In the genomic region with DNA sequence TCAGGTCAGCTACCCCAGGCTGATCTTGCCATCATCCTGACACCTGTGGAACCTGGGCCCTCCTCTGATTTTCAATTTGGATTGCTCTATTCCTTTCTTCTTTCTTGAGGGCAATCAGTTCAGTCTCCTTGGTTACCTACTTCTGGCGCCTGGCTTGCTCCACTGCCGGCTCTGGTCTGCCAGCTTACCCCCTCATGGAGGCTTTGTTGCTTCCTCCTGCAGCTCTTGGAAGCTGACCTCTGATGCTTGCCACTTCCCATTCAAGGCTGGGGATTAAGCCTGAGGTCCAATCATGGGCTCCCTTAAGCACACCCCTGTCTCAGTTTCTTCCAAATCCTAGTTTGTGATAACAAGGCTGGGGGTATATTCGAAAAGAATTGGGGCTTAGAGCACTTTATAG, we compare ENCODE assay signal across 25 cellular contexts. TPM values are rescaled to one million over a fixed set of nuclear protein-coding genes. Genes with fewer than 3 reads are reported as not detected.
DNase-seq lines count a peak whose midpoint lies in the region; ATAC-seq and TF ChIP-seq lines count a peak whose summit lies in the region.
"Had no signal": no experiment of that assay in that cellular context is flagged by ENCODE, and none has a peak within 500 bp of the region (broad histone marks: within the 10 kb centered on the region; RNA-seq: fewer than 3 reads in every experiment).

No MANE protein-coding gene starts in this region.

- H3K9me3 ChIP-seq in mammary epithelial cell (replicated peaks; ENCODE audit: insufficient read depth, low read length) (no peaks in the 10 kb centered on the region), breast epithelium (no peaks in the 10 kb centered on the region), mucosa of descending colon (no peaks in the 10 kb centered on the region), stomach (no peaks in the 10 kb centered on the region), body of pancreas (no peaks in the 10 kb centered on the region)
- H3K9me3 ChIP-seq: BLaER1 treated with 17β-estradiol and CSF1 and Interleukin-3, amounts not matched to agents 10 nM and 100 nM; Caco-2; Peyer's patch had no signal

- H3K9ac ChIP-seq in mammary epithelial cell (ENCODE audit: insufficient read depth, low read length), result no peak overlapping the region
- H3K9ac ChIP-seq: BLaER1 treated with 17β-estradiol and CSF1 and Interleukin-3, amounts not matched to agents 10 nM and 100 nM; KMS-11 had no signal

- peaks cover 82% of the 10 kb centered on the region for H3K79me2 ChIP-seq in mammary epithelial cell (ENCODE audit: insufficient read depth, low read length)

- intact Hi-C loops in mammary epithelial cell (cut with micrococcal nuclease) (no loop called here), breast epithelium (cut with DNase I; ENCODE audit: low total_unique reads) (no loop called here), mucosa of descending colon (cut with DNase I, micrococcal nuclease) (no loop called here), stomach (cut with DNase I; ENCODE audit: low total_unique reads) (no loop called here), body of pancreas (cut with DNase I) (no loop called here)

- TF ChIP-seq CTCF in mammary epithelial cell (conservative IDR thresholded peaks at IDR 0.05 in 1 of 2, IDR thresholded peaks at IDR 0.05 in 1 of 2; ENCODE audit: extremely low read depth in 1 of 2, insufficient read depth in 1 of 2, low read depth in 1 of 2, low read length in 2 of 2) (no peak), breast epithelium (IDR thresholded peaks at IDR 0.05) (no peak), mucosa of descending colon (IDR thresholded peaks at IDR 0.05) (no peak), stomach (IDR thresholded peaks at IDR 0.05) (no peak), body of pancreas (IDR thresholded peaks at IDR 0.05) (no peak)

- H3K27ac ChIP-seq in mammary epithelial cell (ENCODE audit: insufficient read depth, low read depth, low read length), result peak overlapping the region; percentile 18
- no peak overlapping the region for H3K27ac ChIP-seq in breast epithelium
- no peak overlapping the region for H3K27ac ChIP-seq in stomach
- no peak overlapping the region for H3K27ac ChIP-seq in body of pancreas
- H3K27ac ChIP-seq: 22Rv1; BLaER1 treated with 17β-estradiol and CSF1 and Interleukin-3, amounts not matched to agents 10 nM and 100 nM; KMS-11 had no signal

- H3K27me3 ChIP-seq in mammary epithelial cell (ENCODE audit: insufficient read depth, low read length), result no peaks in the 10 kb centered on the region
- no peaks in the 10 kb centered on the region for H3K27me3 ChIP-seq in breast epithelium
- H3K27me3 ChIP-seq in stomach, result no peaks in the 10 kb centered on the region
- H3K27me3 ChIP-seq in body of pancreas, result peaks cover 0 to 2% of the 10 kb centered on the region in 2 donors
- H3K27me3 ChIP-seq: Peyer's patch had no signal

- H3K4me2 ChIP-seq in mammary epithelial cell (ENCODE audit: insufficient read depth, low read depth, low read length), result peak overlapping the region; percentile 53
- H3K4me2 ChIP-seq: BLaER1 treated with 17β-estradiol and CSF1 and Interleukin-3, amounts not matched to agents 10 nM and 100 nM; KMS-11 had no signal

- ATAC-seq in mucosa of descending colon (peak; percentile 11), body of pancreas (no peak)
- ATAC-seq: GM12878, Right ventricle myocardium inferior had no signal

- no peak overlapping the region for H3K4me3 ChIP-seq in mammary epithelial cell (replicated peaks in 1 of 3; ENCODE audit: insufficient read depth in 1 of 3, low read depth in 2 of 3, low read length in 3 of 3)
- no peak overlapping the region for H3K4me3 ChIP-seq in breast epithelium
- no peak overlapping the region for H3K4me3 ChIP-seq in mucosa of descending colon
- no peak overlapping the region for H3K4me3 ChIP-seq in stomach
- no peak overlapping the region for H3K4me3 ChIP-seq in body of pancreas
- H3K4me3 ChIP-seq: BLaER1 treated with 17β-estradiol and CSF1 and Interleukin-3, amounts not matched to agents 10 nM and 100 nM; GM12878; Peyer's patch had no signal

- TF ChIP-seq EP300 in stomach (IDR thresholded peaks at IDR 0.05), result no peak

- BruUV-seq in mammary epithelial cell (replicated peaks; lab: Mats Ljungman, UMichigan), result no TSS peak

- CTCF ChIA-PET in mammary epithelial cell (lab: Charles Lee; ENCODE audit: low non-redundant PET), result interaction anchor here (0.5 kb wide), 1 partner anchor 849 kb away, joined by 4 read pairs; no protein-coding TSS in a partner anchor

- H2AFZ ChIP-seq in mammary epithelial cell (ENCODE audit: low read depth, low read length), result no peak overlapping the region

- in situ Hi-C loops in mammary epithelial cell (cut with MboI; ENCODE audit: low sequenced_read_pairs in 2 of 2), result no loop called here

- DNase-seq in mammary epithelial cell (no peak), breast epithelium (ENCODE audit: low spot score in 2 of 2) (no peak), ecto neural progenitor cell (ENCODE audit: low spot score) (peak; percentile 55), mucosa of descending colon (no peak), NCI-H510A (lab: John Stamatoyannopoulos, UW) (no peak), stomach (no peak), retina (no peak), body of pancreas (no peak)
- DNase-seq: ACHN; Caco-2; CD4-positive, alpha-beta memory T cell; DND-41; NCI-H1092 treated with DMSO at 0.1 percent for 48 hours; NCI-H146; NCI-H2029; NCI-H2227 treated with DMSO at 0.1 percent for 48 hours; NCI-H510A treated with DMSO at 0.1 percent for 48 hours; NCI-H774; NK-92 treated with Interleukin-12 subunit alpha and Interleukin-12 subunit beta, amount 100 ng/mL, for 24 hours; Peyer's patch had no signal

- H3K4me1 ChIP-seq in mammary epithelial cell (ENCODE audit: insufficient read depth, low read length) (peaks cover 28% of the 10 kb centered on the region), breast epithelium (no peaks in the 10 kb centered on the region), mucosa of descending colon (ENCODE audit: low read depth) (peaks cover 3% of the 10 kb centered on the region), stomach (peaks cover 0 to 16% (median 3%) of the 10 kb centered on the region in 4 donors), body of pancreas (no peaks in the 10 kb centered on the region)
- H3K4me1 ChIP-seq: Caco-2 had no signal

- no peaks in the 10 kb centered on the region for H4K20me1 ChIP-seq in mammary epithelial cell (ENCODE audit: insufficient read depth, low read length)
- H4K20me1 ChIP-seq: BLaER1 treated with 17β-estradiol and CSF1 and Interleukin-3, amounts not matched to agents 10 nM and 100 nM had no signal

- 67% methylated on average over 3 of the region's 3 CpGs for WGBS in mammary epithelial cell (ENCODE audit: low coverage, missing lambda C conversion rate)
- 56 to 81% (median 68%) methylated on average over 3 of the region's 3 CpGs for WGBS in stomach, 5 donors
- WGBS in body of pancreas, 2 donors, result 74 to 85% methylated on average over 3 of the region's 3 CpGs

- TF ChIP-seq POLR2A in breast epithelium (IDR thresholded peaks at IDR 0.05) (no peak), stomach (IDR thresholded peaks at IDR 0.05) (no peak), body of pancreas (IDR thresholded peaks at IDR 0.05) (no peak)

- dilution Hi-C loops in mammary epithelial cell (cut with HindIII; ENCODE audit: low sequenced_read_pairs), result no loop called here

- H3K36me3 ChIP-seq in mammary epithelial cell (ENCODE audit: insufficient read depth, low read length) (peaks cover 2% of the 10 kb centered on the region), breast epithelium (no peaks in the 10 kb centered on the region), mucosa of descending colon (ENCODE audit: low read depth) (no peaks in the 10 kb centered on the region), stomach (no peaks in the 10 kb centered on the region), body of pancreas (replicated peaks in 1 of 2; ENCODE audit: insufficient read depth in 1 of 2, low read depth in 2 of 2) (no peaks in the 10 kb centered on the region)
- H3K36me3 ChIP-seq: BLaER1 treated with 17β-estradiol and CSF1 and Interleukin-3, amounts not matched to agents 10 nM and 100 nM; Peyer's patch had no signal

RNA-seq across cellular contexts. Expression of gene TMEM154, which starts 5.4 kb away (rescaled TPM):
- total RNA-seq in mammary epithelial cell (100 to 1,000 TPM in 1 of 2 donors, 10 to 100 TPM in 1; 15.2 to 119 TPM), breast epithelium (1 to 10 TPM; 1.3 to 7.2 (median 5.6) TPM), mucosa of descending colon (1 to 10 TPM; 1.5 to 6.5 (median 1.8) TPM), stomach (1 to 10 TPM in 2 of 5 donors, under 1 TPM in 3; under 0.01 to 5.5 (median 0.58) TPM), body of pancreas (under 1 TPM; under 0.01 to 0.52 TPM)
- polyA plus RNA-seq in mammary epithelial cell (22.9 TPM), stomach (1 to 10 TPM in 1 of 3 donors, under 1 TPM in 2; 0.46 to 3.8 (median 0.81) TPM)
- polyA minus RNA-seq in mammary epithelial cell, result 40.9 TPM
